Comparison of ENCODE assay signal across 8 cellular contexts in genomic region chr10:3067859-3068179, GRCh38. TPM values are rescaled to one million over a fixed set of nuclear protein-coding genes. Genes with fewer than 3 reads are reported as not detected.
DNase-seq lines count a peak whose midpoint lies in the region; ATAC-seq, FAIRE-seq and TF ChIP-seq lines count a peak whose summit lies in the region.

No MANE protein-coding gene starts in this region.

- RAD21 ChIA-PET in GM12878 (lab: Charles Lee; ENCODE audit: unreplicated experiment): interaction anchor here (1.0 kb wide), 1 partner anchor 19 kb away, joined by 3 read pairs; no protein-coding TSS in a partner anchor

- in situ Hi-C loops in GM12878 (cut with MboI): no loop called here

- H3K27ac ChIP-seq in GM12878 (ENCODE audit: control insufficient read depth, insufficient read depth) (peak overlapping the region; percentile 85), aorta (ENCODE audit: low read depth in 1 of 2, low read length in 2 of 2) (no peak overlapping the region)

- DNase-seq in 8988T (peak; percentile 46), GM12878 (ENCODE audit: low read depth, low spot score) (no peak), memory B cell (ENCODE audit: low spot score in 2 of 2) (no peak), aorta (no peak), NCI-H1694 treated with DMSO at 0.1 percent for 48 hours (lab: John Stamatoyannopoulos, UW) (no peak), putamen (ENCODE audit: low spot score) (no peak)

- peak overlapping the region; percentile 90 for H3K9ac ChIP-seq in GM12878 (ENCODE audit: control insufficient read depth, insufficient read depth, low read length)

- POLR2A ChIA-PET in GM12878 (lab: Charles Lee): interaction anchor here (1.0 kb wide), 1 partner anchor 105 kb away, joined by 4 read pairs; the partner anchor contains the start of gene PITRM1

- SMC1A ChIA-PET in GM12878 (lab: Charles Lee; ENCODE audit: uncharacterized antibody, unreplicated experiment): no interaction called here

- ATAC-seq in GM18511 (IDR thresholded peaks at IDR 0.05; ENCODE audit: unreplicated experiment): peak; percentile 18
- peak; percentile 4 for ATAC-seq in HG03457 (IDR thresholded peaks at IDR 0.05; ENCODE audit: unreplicated experiment)
- ATAC-seq in GM12878: peak; percentile 25
- peak; percentile 1 for ATAC-seq in memory B cell (ENCODE audit: low read depth)
- peak; percentile 1 for ATAC-seq in aorta (ENCODE audit: low FRiP score)

- WGBS in GM12878 (ENCODE audit: insufficient coverage, insufficient replicate concordance, low lambda C conversion rate, missing lambda C conversion rate): under 1% methylated on average over 21 of the region's 29 CpGs
- 0% methylated on average over 28 to 29 of the region's 29 CpGs for WGBS in aorta, 2 donors

- no peak for TF ChIP-seq RAD21 in GM12878 (IDR thresholded peaks at IDR 0.05; ENCODE audit: insufficient read depth, low read depth, low read length)

- no peak; the same call in 1 of the 2 replicates for TF ChIP-seq POLR2A in GM12878 (IDR thresholded peaks at IDR 0.05; ENCODE audit: low read depth, low read length)

- intact Hi-C loops in GM12878 (cut with micrococcal nuclease; ENCODE audit: unreplicated experiment) (loop anchor here (2.0 kb wide), 1 partner anchor 17 kb away; no protein-coding TSS in a partner anchor), aorta (cut with DNase I) (loop anchor here (2.0 to 5.0 kb wide), 2 partner anchors 23 to 39 kb away; no protein-coding TSS in a partner anchor)

- CTCF ChIA-PET in GM12878 (lab: Yijun Ruan, JAX): interaction anchor here (0.6 to 0.9 kb wide), 2 partner anchors 25 to 130 kb away, joined by 3 read pairs; no protein-coding TSS in a partner anchor

- no peaks in the 10 kb centered on the region; a peak in 1 of 4 replicates for H3K27me3 ChIP-seq in GM12878 (replicated peaks in 1 of 2; ENCODE audit: control insufficient read depth in 2 of 2, insufficient read depth in 2 of 2, low read length in 1 of 2)
- H3K27me3 ChIP-seq in aorta (ENCODE audit: control insufficient read depth in 1 of 2, insufficient read depth in 2 of 2, low read length in 1 of 2): no peaks in the 10 kb centered on the region

- peaks cover 10% of the 10 kb centered on the region for H3K4me1 Mint-ChIP-seq in memory B cell

- no peak overlapping the region for H3K27ac Mint-ChIP-seq in memory B cell

- H3K4me2 ChIP-seq in GM12878 (ENCODE audit: control insufficient read depth, insufficient read depth): peak overlapping the region; percentile 59; the same call in 1 of the 2 replicates

- H3K4me3 ChIP-seq in GM12878: peak overlapping the region; percentile 100
- H3K4me3 ChIP-seq in aorta (ENCODE audit: low read length in 2 of 2): peak overlapping the region; percentile 74 to 88

- no TSS peak for BruUV-seq in GM12878 (replicated peaks; lab: Mats Ljungman, UMichigan)

- no peaks in the 10 kb centered on the region for H3K9me3 Mint-ChIP-seq in memory B cell

- H3K4me1 ChIP-seq in GM12878 (ENCODE audit: control insufficient read depth, insufficient read depth, low read length) (peaks cover 12% of the 10 kb centered on the region), aorta (ENCODE audit: control insufficient read depth in 1 of 2, insufficient read depth in 2 of 2, low read length in 2 of 2) (peaks cover 0 to 4% of the 10 kb centered on the region in 2 donors)

- TF ChIP-seq EP300 in GM12878 (IDR thresholded peaks at IDR 0.05; ENCODE audit: borderline replicate concordance in 1 of 2, control insufficient read depth in 1 of 2, low read depth in 2 of 2, low read length in 2 of 2): no peak

- peaks cover 4% of the 10 kb centered on the region for H3K36me3 Mint-ChIP-seq in memory B cell

- H3K36me3 ChIP-seq in GM12878 (ENCODE audit: control insufficient read depth in 2 of 2, insufficient read depth in 2 of 2, low read length in 1 of 2) (peaks cover 0 to 16% of the 10 kb centered on the region in 2 experiments; a peak in 2 of 4 replicates), aorta (ENCODE audit: control insufficient read depth in 1 of 2, insufficient read depth in 2 of 2, low read length in 1 of 2) (no peaks in the 10 kb centered on the region)

- H3K9me3 ChIP-seq in GM12878 (replicated peaks; ENCODE audit: control insufficient read depth, insufficient read depth, low read length) (no peaks in the 10 kb centered on the region), aorta (ENCODE audit: control insufficient read depth, low read length) (no peaks in the 10 kb centered on the region)

- peak overlapping the region; percentile 90 for H3K4me3 Mint-ChIP-seq in memory B cell

- H4K20me1 ChIP-seq in GM12878 (ENCODE audit: control insufficient read depth, insufficient read depth): peaks cover 12% of the 10 kb centered on the region

- H3K79me2 ChIP-seq in GM12878 (ENCODE audit: control insufficient read depth, insufficient read depth, low read length): peaks cover 54% of the 10 kb centered on the region

- peak overlapping the region; percentile 60 for H2AFZ ChIP-seq in GM12878 (ENCODE audit: control insufficient read depth, low read depth, low read length)

- TF ChIP-seq CTCF in GM12878 (IDR thresholded peaks at IDR 0.05 in 2 of 3, conservative IDR thresholded peaks at IDR 0.05 in 1 of 3; ENCODE audit: control insufficient read depth in 2 of 3, extremely low read depth in 1 of 3, insufficient read depth in 1 of 3, low read depth in 3 of 3, low read length in 3 of 3): no peak

- FAIRE-seq in GM12878 (lab: Jason Lieb, UNC): no peak

- no peaks in the 10 kb centered on the region for H3K27me3 Mint-ChIP-seq in memory B cell

TF ChIP-seq in GM12878, 131 proteins besides CTCF, POLR2A, EP300 and RAD21:
- no peak for TF ChIP-seq EZH2 (IDR thresholded peaks at IDR 0.05; ENCODE audit: borderline replicate concordance, control insufficient read depth, low read depth, low read length)
- no peak for TF ChIP-seq CHD2 (IDR thresholded peaks at IDR 0.05; ENCODE audit: borderline replicate concordance, low read depth, low read length)
- no peak for TF ChIP-seq ZNF384 (IDR thresholded peaks at IDR 0.05; ENCODE audit: borderline replicate concordance, low read depth, low read length)
- TF ChIP-seq NR2F1 (conservative IDR thresholded peaks at IDR 0.05): no peak
- no peak for TF ChIP-seq NFXL1 (IDR thresholded peaks at IDR 0.05; ENCODE audit: borderline replicate concordance)
- TF ChIP-seq PKNOX1 (IDR thresholded peaks at IDR 0.05): no peak
- TF ChIP-seq, protein P1, sequence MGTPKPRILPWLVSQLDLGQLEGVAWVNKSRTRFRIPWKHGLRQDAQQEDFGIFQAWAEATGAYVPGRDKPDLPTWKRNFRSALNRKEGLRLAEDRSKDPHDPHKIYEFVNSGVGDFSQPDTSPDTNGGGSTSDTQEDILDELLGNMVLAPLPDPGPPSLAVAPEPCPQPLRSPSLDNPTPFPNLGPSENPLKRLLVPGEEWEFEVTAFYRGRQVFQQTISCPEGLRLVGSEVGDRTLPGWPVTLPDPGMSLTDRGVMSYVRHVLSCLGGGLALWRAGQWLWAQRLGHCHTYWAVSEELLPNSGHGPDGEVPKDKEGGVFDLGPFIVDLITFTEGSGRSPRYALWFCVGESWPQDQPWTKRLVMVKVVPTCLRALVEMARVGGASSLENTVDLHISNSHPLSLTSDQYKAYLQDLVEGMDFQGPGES (IDR thresholded peaks at IDR 0.05): no peak
- TF ChIP-seq KLF5 (IDR thresholded peaks at IDR 0.05; ENCODE audit: partially characterized antibody): no peak
- TF ChIP-seq POLR2AphosphoS2 (IDR thresholded peaks at IDR 0.05; ENCODE audit: low read depth, low read length): 0 out of 2 replicates have a peak, but pooled peaks have one; percentile 4
- TF ChIP-seq HDAC6 (IDR thresholded peaks at IDR 0.05; ENCODE audit: unreplicated experiment): no peak
- no peak for TF ChIP-seq CREB1 (IDR thresholded peaks at IDR 0.05; ENCODE audit: low read depth)
- TF ChIP-seq HDGF (IDR thresholded peaks at IDR 0.05): 0 out of 2 replicates have a peak, but pooled peaks have one; percentile 53
- no peak for TF ChIP-seq MTA2 (IDR thresholded peaks at IDR 0.05; ENCODE audit: low read depth)
- no peak; the same call in 1 of the 2 replicates for TF ChIP-seq DPF2 (IDR thresholded peaks at IDR 0.05)
- TF ChIP-seq RB1 (IDR thresholded peaks at IDR 0.05; ENCODE audit: borderline replicate concordance): no peak
- no peak for TF ChIP-seq SRF (IDR thresholded peaks at IDR 0.05; ENCODE audit: low read depth in 2 of 2, low read length in 2 of 2)
- TF ChIP-seq FOXM1 (IDR thresholded peaks at IDR 0.05; ENCODE audit: low read depth, low read length): no peak

RNA-seq across cellular contexts. Expression of gene PFKP, which starts 0.5 kb away (rescaled TPM):
- 462 and 515 TPM in 2 replicates for total RNA-seq in GM12878 (2013; cell fraction: nucleolus; rRNA removed)
- total RNA-seq in GM12878 (2014; rRNA removed) (111 and 118 TPM in 2 replicates), GM12878 (2014; rRNA removed; fragmentation: Illumina TruSeq; extraction: Trizol) (69.5 and 79.2 TPM in 2 replicates), GM12878 (2021) (129 and 130 TPM in 2 replicates), aorta (100 to 1,000 TPM; 126 to 167 TPM)
- polyA plus RNA-seq in GM12878 (2011; ENCODE audit: low read depth): 73.8 TPM
- polyA plus RNA-seq in GM12878 (2011; rRNA removed) (107 and 145 TPM in 2 replicates), GM12878 (2014; fragmentation: Illumina TruSeq; extraction: Trizol) (61.8 and 62.4 TPM in 2 replicates), GM12878 (2014; fragmentation: Nextera tagmentation; extraction: Ambion mirVana) (10 to 100 TPM; 27.0 to 45.0 TPM), GM12878 (2014; rRNA removed) (90.7 and 99.9 TPM in 2 replicates), GM12878 (2016; fragmentation: Nextera tagmentation; extraction: Ambion mirVana) (100 to 1,000 TPM; 101 to 111 TPM), aorta (100 to 1,000 TPM in 1 of 2 donors, 10 to 100 TPM in 1; 40.3 to 113 TPM)
- 117 and 136 TPM in 2 replicates for polyA plus RNA-seq in GM12878 (2011; cell fraction: cytosol; rRNA removed)
- polyA plus RNA-seq in GM12878 (2011; cell fraction: nucleus; rRNA removed): 731 and 734 TPM in 2 replicates
- polyA plus RNA-seq in GM12878 (2012): 117 and 160 TPM in 2 replicates
- 99.6 and 153 TPM in 2 replicates for polyA minus RNA-seq in GM12878 (2011; rRNA and poly(A)+ RNA removed)
- polyA minus RNA-seq in GM12878 (2011; cell fraction: cytosol; rRNA and poly(A)+ RNA removed): 77.0 and 77.2 TPM in 2 replicates
- 161 and 211 TPM in 2 replicates for polyA minus RNA-seq in GM12878 (2011; cell fraction: nucleus; rRNA and poly(A)+ RNA removed)
